8 cellular contexts compared by ENCODE assay signal in genomic region chr5:137822158-137822764, GRCh38. TPM values are rescaled to one million over a fixed set of nuclear protein-coding genes. Genes with fewer than 3 reads are reported as not detected.
DNase-seq lines count a peak whose midpoint lies in the region; ATAC-seq and TF ChIP-seq lines count a peak whose summit lies in the region.

No MANE protein-coding gene starts in this region.

- TF ChIP-seq CTCF in body of pancreas (IDR thresholded peaks at IDR 0.05): peak in 6 of 7 experiments; percentile 24 to 63 (median 52)
- TF ChIP-seq CTCF in omental fat pad (IDR thresholded peaks at IDR 0.05): no peak

- ATAC-seq in body of pancreas (no peak), left lobe of liver (peak; percentile 92), omental fat pad (ENCODE audit: low FRiP score) (no peak), GM19452 (IDR thresholded peaks at IDR 0.05; ENCODE audit: unreplicated experiment) (no peak)

- no peaks in the 10 kb centered on the region for H3K27me3 ChIP-seq in body of pancreas

- intact Hi-C loops in body of pancreas (cut with DNase I): no loop called here

- no peak for TF ChIP-seq POLR2A in body of pancreas (IDR thresholded peaks at IDR 0.05)

- H3K9me3 ChIP-seq in body of pancreas: no peaks in the 10 kb centered on the region

- no peak overlapping the region for H3K4me3 ChIP-seq in body of pancreas

- H3K27ac ChIP-seq in body of pancreas: no peak overlapping the region

- H3K36me3 ChIP-seq in body of pancreas (replicated peaks in 1 of 2; ENCODE audit: insufficient read depth in 1 of 2, low read depth in 2 of 2): no peaks in the 10 kb centered on the region

- DNase-seq in NCI-H748 (lab: John Stamatoyannopoulos, UW; ENCODE audit: unreplicated experiment) (peak; percentile 20), NCI-H748 treated with DMSO at 0.1 percent for 48 hours (lab: John Stamatoyannopoulos, UW) (no peak), NCI-H1092 treated with DMSO at 0.1 percent for 48 hours (lab: John Stamatoyannopoulos, UW) (peak; percentile 0), body of pancreas (peak; percentile 26 to 59 (median 44)), left lobe of liver (ENCODE audit: low spot score) (peak; percentile 51), omental fat pad (ENCODE audit: low spot score) (no peak), NCI-H1105 (lab: John Stamatoyannopoulos, UW) (no peak)

- WGBS in body of pancreas, 2 donors: 48 to 54% methylated on average over 6 of the region's 6 CpGs

- H3K4me1 ChIP-seq in body of pancreas: no peaks in the 10 kb centered on the region

RNA-seq across cellular contexts. Expression of gene MYOT, which starts 45.4 kb away (rescaled TPM):
- total RNA-seq in body of pancreas: 1 to 10 TPM in 1 of 2 donors, under 1 TPM in 1; 0.33 to 1.0 TPM
- total RNA-seq in left lobe of liver: not detected
- 10 to 100 TPM in 1 of 4 donors, 1 to 10 TPM in 2, not detected in 1; 3.2 to 15.8 (median 4.1) TPM for total RNA-seq in omental fat pad

Comparison
In these comparisons a context has a peak if more than half of its experiments do, and no peak if none do; other contexts are left out.
1. DNase-seq: peak in NCI-H748 (single experiment), NCI-H1092 treated with DMSO at 0.1 percent for 48 hours (single experiment), body of pancreas (4 of 4) and left lobe of liver (single experiment); none in NCI-H748 treated with DMSO at 0.1 percent for 48 hours (single experiment), omental fat pad (single experiment) and NCI-H1105 (single experiment).
2. CTCF ChIP-seq: peak in body of pancreas (6 of 7); none in omental fat pad (0 of 3).